ENCODE assay signal across 1 cellular context in the genomic region with DNA sequence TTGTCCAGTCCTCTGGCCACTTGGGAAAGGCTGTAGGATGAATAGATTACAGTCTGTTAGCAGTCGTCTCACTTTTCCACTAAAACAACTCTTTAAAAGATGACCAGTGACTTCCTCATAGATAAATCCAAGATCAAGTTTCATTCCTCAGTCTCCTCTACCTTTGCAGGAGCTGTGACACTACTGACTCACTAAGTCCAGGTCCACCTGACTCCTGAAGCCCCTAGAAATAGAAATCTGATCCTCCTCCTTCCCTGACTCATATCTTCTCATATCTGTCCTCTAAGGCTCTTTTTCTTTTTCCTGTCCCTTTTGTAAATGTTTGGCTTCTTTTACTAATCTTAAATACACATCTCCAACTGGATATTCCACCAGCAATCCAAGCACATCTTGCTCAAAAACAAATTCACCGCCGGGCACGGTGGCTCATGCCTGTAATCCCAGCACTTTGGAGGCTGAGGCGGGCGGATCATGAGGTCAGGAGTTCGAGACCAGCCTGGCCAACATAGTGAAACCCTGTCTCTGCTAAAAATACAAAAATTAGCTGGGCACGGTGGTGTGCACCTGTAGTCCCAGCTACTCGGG.
TF ChIP-seq lines count a peak whose summit lies in the region.

No MANE protein-coding gene starts in this region.

TF ChIP-seq in HCT116, 20 proteins besides CTCF, POLR2A, EP300 and RAD21:
- no peak for TF ChIP-seq SRF (IDR thresholded peaks at IDR 0.05; ENCODE audit: low read depth)
- no peak for TF ChIP-seq YY1 (IDR thresholded peaks at IDR 0.05; ENCODE audit: extremely low read depth, insufficient replicate concordance, low read depth, low read length)
- no peak for TF ChIP-seq EZH2 (IDR thresholded peaks at IDR 0.05)
- TF ChIP-seq EZH2phosphoT487 (IDR thresholded peaks at IDR 0.05; ENCODE audit: borderline replicate concordance) = no peak
- TF ChIP-seq ELF1 (IDR thresholded peaks at IDR 0.05; ENCODE audit: borderline replicate concordance, low read depth) = no peak
- TF ChIP-seq CEBPB (IDR thresholded peaks at IDR 0.05; ENCODE audit: low read depth) = no peak
- no peak for TF ChIP-seq SIN3A (IDR thresholded peaks at IDR 0.05; ENCODE audit: low read depth)
- TF ChIP-seq, protein P1, sequence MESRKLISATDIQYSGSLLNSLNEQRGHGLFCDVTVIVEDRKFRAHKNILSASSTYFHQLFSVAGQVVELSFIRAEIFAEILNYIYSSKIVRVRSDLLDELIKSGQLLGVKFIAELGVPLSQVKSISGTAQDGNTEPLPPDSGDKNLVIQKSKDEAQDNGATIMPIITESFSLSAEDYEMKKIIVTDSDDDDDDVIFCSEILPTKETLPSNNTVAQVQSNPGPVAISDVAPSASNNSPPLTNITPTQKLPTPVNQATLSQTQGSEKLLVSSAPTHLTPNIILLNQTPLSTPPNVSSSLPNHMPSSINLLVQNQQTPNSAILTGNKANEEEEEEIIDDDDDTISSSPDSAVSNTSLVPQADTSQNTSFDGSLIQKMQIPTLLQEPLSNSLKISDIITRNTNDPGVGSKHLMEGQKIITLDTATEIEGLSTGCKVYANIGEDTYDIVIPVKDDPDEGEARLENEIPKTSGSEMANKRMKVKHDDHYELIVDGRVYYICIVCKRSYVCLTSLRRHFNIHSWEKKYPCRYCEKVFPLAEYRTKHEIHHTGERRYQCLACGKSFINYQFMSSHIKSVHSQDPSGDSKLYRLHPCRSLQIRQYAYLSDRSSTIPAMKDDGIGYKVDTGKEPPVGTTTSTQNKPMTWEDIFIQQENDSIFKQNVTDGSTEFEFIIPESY (IDR thresholded peaks at IDR 0.05; ENCODE audit: extremely low read depth, insufficient replicate concordance, low read length) = no peak
- no peak for TF ChIP-seq EGR1 (IDR thresholded peaks at IDR 0.05; ENCODE audit: low read depth)
